13 cellular contexts compared by ENCODE assay signal in genomic region chr3:10552631-10552943, GRCh38. TPM values are rescaled to one million over a fixed set of nuclear protein-coding genes. Genes with fewer than 3 reads are reported as not detected.
DNase-seq lines count a peak whose midpoint lies in the region; ATAC-seq and TF ChIP-seq lines count a peak whose summit lies in the region.
"Had no signal": no experiment of that assay in that cellular context is flagged by ENCODE, and none has a peak within 500 bp of the region (broad histone marks: within the 10 kb centered on the region; RNA-seq: fewer than 3 reads in every experiment).

No MANE protein-coding gene starts in this region.

- intact Hi-C loops in CD8-positive, alpha-beta T cell (cut with DNase I, micrococcal nuclease) = no loop called here
- intact Hi-C loops in natural killer cell (cut with micrococcal nuclease) = no loop called here

- peaks cover 15% of the 10 kb centered on the region for H3K4me1 ChIP-seq in CD8-positive, alpha-beta T cell (ENCODE audit: insufficient read depth, low read length)
- H3K4me1 ChIP-seq: right lobe of liver had no signal

- H3K4me3 ChIP-seq in CD8-positive, alpha-beta T cell (ENCODE audit: low read depth, low read length) = no peak overlapping the region
- H3K4me3 ChIP-seq: right lobe of liver, SJSA1 had no signal

- no peak overlapping the region for H3K27ac ChIP-seq in CD8-positive, alpha-beta T cell (ENCODE audit: low read depth, low read length)
- peak overlapping the region; percentile 36 for H3K27ac ChIP-seq in KOPT-K1 (ENCODE audit: low read depth, low read length, poor library complexity, severe bottlenecking)
- H3K27ac ChIP-seq: right lobe of liver, SJSA1 had no signal

- H3K36me3 ChIP-seq in CD8-positive, alpha-beta T cell (ENCODE audit: insufficient read depth, low read length) = no peaks in the 10 kb centered on the region
- no peaks in the 10 kb centered on the region for H3K36me3 ChIP-seq in KOPT-K1 (ENCODE audit: insufficient read depth, low read length)
- H3K36me3 ChIP-seq: right lobe of liver, SJSA1 had no signal

- CTCF ChIA-PET in CD8-positive, alpha-beta T cell (lab: Charles Lee) = no interaction called here

- no peaks in the 10 kb centered on the region for H3K36me3 Mint-ChIP-seq in CD8-positive, alpha-beta T cell
- H3K36me3 Mint-ChIP-seq in natural killer cell (no peaks in the 10 kb centered on the region), chondrocyte (ENCODE audit: low read depth) (peaks cover 2% of the 10 kb centered on the region)
- H3K36me3 Mint-ChIP-seq: IgD-negative memory B cell had no signal

- DNase-seq in CD8-positive, alpha-beta T cell = peak in 2 of 7 experiments; percentile 10 to 48
- peak; percentile 63 for DNase-seq in activated effector memory CD4-positive, alpha-beta T cell treated with anti-CD3 and anti-CD28 coated beads, Interleukin-2, amount 50 U/mL, for 16 hours
- DNase-seq in natural killer cell (no peak), NCI-H2196 treated with DMSO at 0.1 percent for 48 hours (lab: John Stamatoyannopoulos, UW; ENCODE audit: unreplicated experiment) (no peak), chondrocyte (ENCODE audit: low spot score) (no peak), dermis blood vessel endothelial cell (no peak), GM03348 (ENCODE audit: low spot score) (no peak)
- DNase-seq: glutamatergic neuron had no signal

- peaks cover 24% of the 10 kb centered on the region for H3K4me1 Mint-ChIP-seq in CD8-positive, alpha-beta T cell (ENCODE audit: low read depth)
- H3K4me1 Mint-ChIP-seq in natural killer cell (peaks cover 26 to 47% of the 10 kb centered on the region in 2 donors), chondrocyte (ENCODE audit: low read depth) (peaks cover 12% of the 10 kb centered on the region)

- H3K9me3 Mint-ChIP-seq in CD8-positive, alpha-beta T cell = no peaks in the 10 kb centered on the region
- H3K9me3 Mint-ChIP-seq in natural killer cell = no peaks in the 10 kb centered on the region
- no peaks in the 10 kb centered on the region for H3K9me3 Mint-ChIP-seq in chondrocyte (ENCODE audit: low read depth)

- H3K4me3 Mint-ChIP-seq in CD8-positive, alpha-beta T cell = peak overlapping the region; percentile 57
- H3K4me3 Mint-ChIP-seq in natural killer cell (peak overlapping the region; percentile 66), chondrocyte (ENCODE audit: unreplicated experiment) (no peak overlapping the region)

- no peak for TF ChIP-seq CTCF in CD8-positive, alpha-beta T cell (IDR thresholded peaks at IDR 0.05)
- TF ChIP-seq CTCF in natural killer cell (IDR thresholded peaks at IDR 0.05) = no peak
- TF ChIP-seq CTCF in chondrocyte (IDR thresholded peaks at IDR 0.05) = no peak

- H3K27me3 ChIP-seq in CD8-positive, alpha-beta T cell (ENCODE audit: insufficient read depth, low read length) = no peaks in the 10 kb centered on the region
- H3K27me3 ChIP-seq: right lobe of liver, SJSA1 had no signal

- H3K9me3 ChIP-seq in CD8-positive, alpha-beta T cell (ENCODE audit: low read length) = no peaks in the 10 kb centered on the region
- H3K9me3 ChIP-seq in KOPT-K1 (ENCODE audit: insufficient read depth, low read length, poor library complexity, severe bottlenecking) = no peaks in the 10 kb centered on the region
- H3K9me3 ChIP-seq: right lobe of liver, SJSA1 had no signal

- H3K27me3 Mint-ChIP-seq in CD8-positive, alpha-beta T cell (ENCODE audit: low read depth) = peaks cover 11% of the 10 kb centered on the region
- H3K27me3 Mint-ChIP-seq in natural killer cell (ENCODE audit: low read depth in 2 of 2) = no peaks in the 10 kb centered on the region
- H3K27me3 Mint-ChIP-seq in chondrocyte (ENCODE audit: low read depth) = peaks cover 16% of the 10 kb centered on the region

- H3K27ac Mint-ChIP-seq in CD8-positive, alpha-beta T cell = peak overlapping the region; percentile 65
- H3K27ac Mint-ChIP-seq in natural killer cell (peak overlapping the region in 1 of 2 donors; percentile 69), chondrocyte (ENCODE audit: unreplicated experiment) (no peak overlapping the region)
- H3K27ac Mint-ChIP-seq: IgD-negative memory B cell had no signal

- POLR2A ChIA-PET in CD8-positive, alpha-beta T cell (lab: Charles Lee) = interaction anchor here (0.7 kb wide), 1 partner anchor 29 kb away, joined by 3 read pairs; no protein-coding TSS in a partner anchor

- no peak for ATAC-seq in CD8-positive, alpha-beta T cell
- ATAC-seq in natural killer cell = peak; percentile 8 to 37 (median 24)

RNA-seq across cellular contexts. Expression of gene ATP2B2, which starts 47.2 kb away (rescaled TPM):
- not detected for total RNA-seq in CD8-positive, alpha-beta T cell
- total RNA-seq in natural killer cell (not detected), chondrocyte (0.08 to 0.25 TPM (median 0.24 TPM) in 3 replicates), dermis blood vessel endothelial cell (not detected in 2 replicates)
- total RNA-seq: lung microvascular endothelial cell, SJSA1 had no signal
